In the genomic region with DNA sequence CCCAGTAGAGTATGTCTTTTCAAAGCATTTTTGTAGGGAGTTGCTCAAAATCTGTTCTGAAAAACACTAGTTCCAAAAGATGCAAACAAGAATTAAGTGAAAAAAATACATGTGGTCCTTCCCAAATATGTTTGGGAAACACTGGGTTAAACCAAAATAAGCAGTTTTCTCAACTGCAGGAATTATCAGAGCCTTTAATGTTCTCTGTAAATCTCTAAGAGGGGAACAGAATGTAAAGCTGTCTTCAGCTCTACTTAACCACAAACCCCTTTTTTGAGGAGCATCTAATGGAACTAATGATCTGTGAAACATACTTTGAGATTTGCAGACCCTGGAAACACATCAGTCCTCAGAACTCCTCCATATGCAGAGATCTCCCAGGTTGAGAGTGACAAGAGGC, we compare ENCODE assay signal across 25 cellular contexts. TPM values are rescaled to one million over a fixed set of nuclear protein-coding genes. Genes with fewer than 3 reads are reported as not detected.
"Had no signal": no experiment of that assay in that cellular context is flagged by ENCODE, and none has a peak within 500 bp of the region (broad histone marks: within the 10 kb centered on the region; RNA-seq: fewer than 3 reads in every experiment).

No MANE protein-coding gene starts in this region.

- H3K27ac Mint-ChIP-seq: T-cell had no signal

- H3K9me3 Mint-ChIP-seq: T-cell had no signal

- H2AFZ ChIP-seq: PC-9 had no signal

- H3K4me1 ChIP-seq: Peyer's patch had no signal

- ATAC-seq: Right ventricle myocardium inferior, T-cell had no signal

- H3K4me3 Mint-ChIP-seq: T-cell had no signal

- H3K4me2 ChIP-seq: PC-9, SK-N-SH had no signal

- H3K36me3 Mint-ChIP-seq: T-cell had no signal

- H3K27ac ChIP-seq: Peyer's patch had no signal

- H3K36me3 ChIP-seq: MG63, Peyer's patch had no signal

- H3K4me1 Mint-ChIP-seq: T-cell had no signal

- H3K9ac ChIP-seq: SK-N-SH had no signal

- H3K9me3 ChIP-seq: MG63, Peyer's patch, SK-N-SH had no signal

- H3K4me3 ChIP-seq: MG63, PC-9, Peyer's patch had no signal

- DNase-seq: Karpas-422, KG1, MG63, NCI-H1092, NCI-H1105 treated with DMSO at 0.1 percent for 48 hours, NCI-H1417 treated with DMSO at 0.1 percent for 48 hours, NCI-H146, NCI-H1694 treated with DMSO at 0.1 percent for 48 hours, NCI-H2029, NCI-H2081 treated with DMSO at 0.1 percent for 48 hours, NCI-H2171, NCI-H226, NCI-H446, NCI-H510A, NCI-H524 treated with DMSO at 0.1 percent for 48 hours, NCI-H69, NCI-H774, OCI-M1, PC-9, Peyer's patch, SIG-M5, SK-N-SH, SW 1271, T-cell had no signal

- H3K27me3 ChIP-seq: Peyer's patch had no signal

RNA-seq across cellular contexts. Expression of a gene that starts 9.9 kb away (rescaled TPM):
- polyA plus RNA-seq: SK-N-SH had no signal
